ENCODE assay signal across 8 cellular contexts in genomic region chr11:124717786-124718634, GRCh38. TPM values are rescaled to one million over a fixed set of nuclear protein-coding genes. Genes with fewer than 3 reads are reported as not detected.
A peak's percentile ranks its signal among the peaks of the same experiment; 100 is the strongest.
DNase-seq lines count a peak whose midpoint lies in the region; ATAC-seq, FAIRE-seq and TF ChIP-seq lines count a peak whose summit lies in the region.

No MANE protein-coding gene starts in this region.

- TF ChIP-seq EP300 in A549 (IDR thresholded peaks at IDR 0.05) = no peak

- POLR2A ChIA-PET in A549 (lab: Yijun Ruan, JAX) (no interaction called here), GM10248 (lab: Yijun Ruan, JAX) (no interaction called here)

- no peak for TF ChIP-seq POLR2A in A549 (IDR thresholded peaks at IDR 0.05; ENCODE audit: low read length)
- TF ChIP-seq POLR2A in GM12891 (IDR thresholded peaks at IDR 0.05; ENCODE audit: low read depth, low read length) = no peak

- ATAC-seq in A549 (peak; percentile 52 to 71; a peak in 5 of 6 replicates), GM18520 (IDR thresholded peaks at IDR 0.05; ENCODE audit: unreplicated experiment) (no peak)
- ATAC-seq in stimulated activated naive CD8-positive, alpha-beta T cell treated with anti-CD3 and anti-CD28 coated beads, Interleukin-15, Interleukin-2, amounts not matched to agents 100 U/mL and 50 U/mL, for 24 hours = peak; percentile 67

- 21% methylated on average over 24 of the region's 45 CpGs for WGBS in A549 (ENCODE audit: missing lambda C conversion rate)

- H3K4me1 ChIP-seq in A549 = no peaks in the 10 kb centered on the region

- CTCF ChIA-PET in A549 (lab: Yijun Ruan, JAX) = no interaction called here
- CTCF ChIA-PET in GM10248 (lab: Yijun Ruan, JAX) = interaction anchor here (1.2 to 2.6 kb wide), 4 partner anchors 13 to 46 kb away, joined by 3 to 9 read pairs (median 4); partner anchors contain the start of gene ESAM

- H3K4me2 ChIP-seq in A549 = peak overlapping the region; percentile 81

- in situ Hi-C loops in T47D (cut with HindIII; ENCODE audit: low pct_unique_long_range_greater_than_20kb, low sequenced_read_pairs) = no loop called here

- DNase-seq in A549 (ENCODE audit: low read depth in 1 of 2, low spot score in 1 of 2) (no peak), GM10248 (ENCODE audit: extremely low spot score) (peak; percentile 29), NCI-H345 (lab: John Stamatoyannopoulos, UW) (peak; percentile 45), T47D (ENCODE audit: low read depth in 1 of 2, low spot score in 1 of 2) (peak; percentile 38 to 66), kidney epithelial cell (ENCODE audit: low read depth) (no peak), GM12891 (ENCODE audit: insufficient read length, low spot score) (no peak)
- peak; percentile 15 for DNase-seq in stimulated activated naive CD8-positive, alpha-beta T cell treated with anti-CD3 and anti-CD28 coated beads, Interleukin-15, Interleukin-2, amounts not matched to agents 100 U/mL and 50 U/mL, for 24 hours

- H3K36me3 ChIP-seq in kidney epithelial cell (ENCODE audit: control insufficient read depth, insufficient read depth, low read length) = no peaks in the 10 kb centered on the region

- H3K27me3 ChIP-seq in kidney epithelial cell (ENCODE audit: control insufficient read depth, insufficient read depth, low read length) = peaks cover 37% of the 10 kb centered on the region

- 0 out of 6 replicates have a peak overlapping the region, but pooled peaks of 1 of the 2 experiments have one; percentile 16 for H3K27ac ChIP-seq in A549

- no peaks in the 10 kb centered on the region for H3K9me3 ChIP-seq in A549

- no peak for TF ChIP-seq RAD21 in A549 (conservative IDR thresholded peaks at IDR 0.05 in 1 of 2, IDR thresholded peaks at IDR 0.05 in 1 of 2)

- TF ChIP-seq CTCF in A549 (IDR thresholded peaks at IDR 0.05) (no peak), GM10248 (IDR thresholded peaks at IDR 0.05; ENCODE audit: control extremely low read depth, extremely low read depth, low read depth, missing control alignments) (no peak), kidney epithelial cell (IDR thresholded peaks at IDR 0.05; ENCODE audit: insufficient read depth, low read length, poor library complexity, severe bottlenecking) (no peak)

- peak overlapping the region; percentile 36 for H3K4me3 ChIP-seq in A549
- peak overlapping the region; percentile 30 for H3K4me3 ChIP-seq in kidney epithelial cell (ENCODE audit: low read depth, low read length)

- FAIRE-seq in A549 (lab: Jason Lieb, UNC) = no peak
- FAIRE-seq in GM12891 (lab: Jason Lieb, UNC) = no peak

TF ChIP-seq in A549, 52 proteins besides CTCF, POLR2A, EP300 and RAD21 (continues in another document):
- no peak for TF ChIP-seq PHF8 (IDR thresholded peaks at IDR 0.05; ENCODE audit: borderline replicate concordance, low read depth)
- TF ChIP-seq FOSB (CRISPR knock-in tag; IDR thresholded peaks at IDR 0.05) = no peak
- TF ChIP-seq NR3C1 (IDR thresholded peaks at IDR 0.05) = no peak
- TF ChIP-seq FOSL2 (IDR thresholded peaks at IDR 0.05) = no peak
- no peak for TF ChIP-seq FOSL2 (CRISPR knock-in tag; IDR thresholded peaks at IDR 0.05)
- TF ChIP-seq RARB (CRISPR knock-in tag; IDR thresholded peaks at IDR 0.05) = no peak
- no peak for TF ChIP-seq PBX3 (IDR thresholded peaks at IDR 0.05)
- no peak for TF ChIP-seq CHD2 (IDR thresholded peaks at IDR 0.05; ENCODE audit: low read length, partially characterized antibody)
- TF ChIP-seq ZSCAN20 (CRISPR knock-in tag; IDR thresholded peaks at IDR 0.05) = no peak

TF ChIP-seq in GM12891, 5 proteins besides CTCF, POLR2A, EP300 and RAD21:
- TF ChIP-seq PAX5 (IDR thresholded peaks at IDR 0.05; ENCODE audit: insufficient read depth, low read length, severe bottlenecking) = no peak
- no peak for TF ChIP-seq POU2F2 (IDR thresholded peaks at IDR 0.05; ENCODE audit: low read depth, low read length)
- TF ChIP-seq TAF1 (IDR thresholded peaks at IDR 0.05; ENCODE audit: low read depth, low read length) = no peak
- no peak for TF ChIP-seq POLR2AphosphoS5 (IDR thresholded peaks at IDR 0.05; ENCODE audit: low read depth, low read length)
- no peak for TF ChIP-seq SPI1 (IDR thresholded peaks at IDR 0.05; ENCODE audit: low read depth, low read length)

RNA-seq across cellular contexts. Expression of gene NRGN, which starts 21.7 kb away (rescaled TPM):
- 1.2 and 1.6 TPM in 2 replicates for polyA plus RNA-seq in A549 (2011; rRNA removed)
- polyA plus RNA-seq in A549 (2012; cell fraction: cytosol; rRNA removed) = 9.5 and 10.0 TPM in 2 replicates
- polyA plus RNA-seq in A549 (2012; cell fraction: nucleus; rRNA removed) = 6.6 and 8.3 TPM in 2 replicates
- polyA plus RNA-seq in A549 (2017; fragmentation: RNase III; extraction: RNeasy Plus Mini Kit Qiagen cat#74134 plus additional on column Dnase treatment) = 3.3 to 3.5 TPM (median 3.4 TPM) in 3 replicates
- 2.2 and 3.4 TPM in 2 replicates for polyA minus RNA-seq in A549 (2011; rRNA and poly(A)+ RNA removed)
- total RNA-seq in kidney epithelial cell = not detected in 2 replicates
- 1.4 TPM for polyA plus RNA-seq in GM12891 (2012; ENCODE audit: low read depth, missing spikeins)

RNA-seq across cellular contexts. Expression of gene VSIG2, which starts 34.0 kb away (rescaled TPM):
- polyA plus RNA-seq in A549 (2011; rRNA removed) (not detected in 2 replicates), A549 (2017; fragmentation: RNase III; extraction: RNeasy Plus Mini Kit Qiagen cat#74134 plus additional on column Dnase treatment) (not detected in 3 replicates)
- 0.03 TPM in 1 of 2 replicates, not detected in the other for polyA plus RNA-seq in A549 (2012; cell fraction: cytosol; rRNA removed)
- 0.12 and 0.27 TPM in 2 replicates for polyA plus RNA-seq in A549 (2012; cell fraction: nucleus; rRNA removed)
- polyA minus RNA-seq in A549 (2011; rRNA and poly(A)+ RNA removed) = 0.19 TPM in 1 of 2 replicates, not detected in the other
- 0.50 TPM in 1 of 2 replicates, not detected in the other for total RNA-seq in kidney epithelial cell
- polyA plus RNA-seq in GM12891 (2012; ENCODE audit: low read depth, missing spikeins) = 0.13 TPM

RNA-seq across cellular contexts. Expression of gene ESAM, which starts 44.1 kb away (rescaled TPM):
- polyA plus RNA-seq in A549 (2011; rRNA removed) = 11.7 and 14.5 TPM in 2 replicates
- 13.9 and 18.5 TPM in 2 replicates for polyA plus RNA-seq in A549 (2012; cell fraction: cytosol; rRNA removed)
- polyA plus RNA-seq in A549 (2012; cell fraction: nucleus; rRNA removed) = 25.8 and 28.9 TPM in 2 replicates
- polyA plus RNA-seq in A549 (2017; fragmentation: RNase III; extraction: RNeasy Plus Mini Kit Qiagen cat#74134 plus additional on column Dnase treatment) = 6.2 to 9.1 TPM (median 6.8 TPM) in 3 replicates
- 7.6 and 11.0 TPM in 2 replicates for polyA minus RNA-seq in A549 (2011; rRNA and poly(A)+ RNA removed)
- 10.3 and 10.4 TPM in 2 replicates for total RNA-seq in kidney epithelial cell
- polyA plus RNA-seq in GM12891 (2012; ENCODE audit: low read depth, missing spikeins) = 17.2 TPM

RNA-seq across cellular contexts. Expression of gene SPA17, which starts 44.3 kb away (rescaled TPM):
- polyA plus RNA-seq in A549 (2011; rRNA removed) (15.8 and 23.8 TPM in 2 replicates), A549 (2017; fragmentation: RNase III; extraction: RNeasy Plus Mini Kit Qiagen cat#74134 plus additional on column Dnase treatment) (27.1 to 36.6 TPM (median 27.3 TPM) in 3 replicates)
- polyA plus RNA-seq in A549 (2012; cell fraction: cytosol; rRNA removed) = 6.2 and 8.1 TPM in 2 replicates
- polyA plus RNA-seq in A549 (2012; cell fraction: nucleus; rRNA removed) = 1.7 and 2.6 TPM in 2 replicates
- 6.6 and 8.6 TPM in 2 replicates for polyA minus RNA-seq in A549 (2011; rRNA and poly(A)+ RNA removed)
- 14.1 and 15.8 TPM in 2 replicates for total RNA-seq in kidney epithelial cell
- polyA plus RNA-seq in GM12891 (2012; ENCODE audit: low read depth, missing spikeins) = 9.7 TPM

RNA-seq across cellular contexts. Expression of gene SIAE, which starts 44.5 kb away (rescaled TPM):
- polyA plus RNA-seq in A549 (2011; rRNA removed) (23.2 and 28.5 TPM in 2 replicates), A549 (2017; fragmentation: RNase III; extraction: RNeasy Plus Mini Kit Qiagen cat#74134 plus additional on column Dnase treatment) (10.3 to 12.6 TPM (median 10.4 TPM) in 3 replicates)
- polyA plus RNA-seq in A549 (2012; cell fraction: cytosol; rRNA removed) = 5.4 and 6.4 TPM in 2 replicates
- 9.1 and 11.4 TPM in 2 replicates for polyA plus RNA-seq in A549 (2012; cell fraction: nucleus; rRNA removed)
- 10.3 and 13.7 TPM in 2 replicates for polyA minus RNA-seq in A549 (2011; rRNA and poly(A)+ RNA removed)
- 9.4 and 10.3 TPM in 2 replicates for total RNA-seq in kidney epithelial cell
- polyA plus RNA-seq in GM12891 (2012; ENCODE audit: low read depth, missing spikeins) = 3.8 TPM

Comparison
In these comparisons a context has a peak if more than half of its experiments do, and no peak if none do; other contexts are left out.
1. DNase-seq: peak in GM10248 (single experiment), NCI-H345 (single experiment), T47D (2 of 2) and stimulated activated naive CD8-positive, alpha-beta T cell treated with anti-CD3 and anti-CD28 coated beads, Interleukin-15, Interleukin-2, amounts not matched to agents 100 U/mL and 50 U/mL, for 24 hours (single experiment); none in A549 (0 of 2), kidney epithelial cell (single experiment) and GM12891 (single experiment).